In genomic region chr5:87503004-87503403, GRCh38 we compare ENCODE assay signal across 34 cellular contexts.
"Had no signal": no experiment of that assay in that cellular context is flagged by ENCODE, and none has a peak within 500 bp of the region (broad histone marks: within the 10 kb centered on the region; RNA-seq: fewer than 3 reads in every experiment).

No MANE protein-coding gene starts in this region.

- H3K4me2 ChIP-seq: KMS-11 had no signal

- H3K9me3 ChIP-seq: MG63 had no signal

- H3K27ac ChIP-seq: KMS-11 had no signal

- H3K9ac ChIP-seq: KMS-11 had no signal

- H3K4me3 ChIP-seq: MG63 had no signal

- DNase-seq: Karpas-422, Kasumi-1, KG1, MG63, MM.1S, MV-4-11, NCI-H1048, NCI-H1092, NCI-H1092 treated with DMSO at 0.1 percent for 48 hours, NCI-H1105, NCI-H1105 treated with DMSO at 0.1 percent for 48 hours, NCI-H1417, NCI-H1417 treated with DMSO at 0.1 percent for 48 hours, NCI-H1436, NCI-H146, NCI-H1694, NCI-H1694 treated with DMSO at 0.1 percent for 48 hours, NCI-H187, NCI-H187 treated with DMSO at 0.1 percent for 48 hours, NCI-H1930, NCI-H2029, NCI-H2029 treated with DMSO at 0.1 percent for 48 hours, NCI-H2081, NCI-H2081 treated with DMSO at 0.1 percent for 48 hours, NCI-H2107, NCI-H2171, NCI-H2171 treated with DMSO at 0.1 percent for 48 hours, NCI-H2227 treated with DMSO at 0.1 percent for 48 hours, NCI-H226, NCI-H345, NCI-H446, NCI-H446 treated with DMSO at 0.1 percent for 48 hours, NCI-H510A had no signal

- H3K36me3 ChIP-seq: MG63 had no signal
